In genomic region chr19:10420444-10421239, GRCh38 we compare ENCODE assay signal across 1 cellular context.
TF ChIP-seq lines count a peak whose summit lies in the region.

TSS of gene PDE4A (plus strand) at chr19:10420538. CDS start at chr19:10420765, 227 bp downstream.

TF ChIP-seq in GM12878, 131 proteins besides CTCF, POLR2A, EP300 and RAD21 (continued from another document and continues in another):
- TF ChIP-seq, protein P1, sequence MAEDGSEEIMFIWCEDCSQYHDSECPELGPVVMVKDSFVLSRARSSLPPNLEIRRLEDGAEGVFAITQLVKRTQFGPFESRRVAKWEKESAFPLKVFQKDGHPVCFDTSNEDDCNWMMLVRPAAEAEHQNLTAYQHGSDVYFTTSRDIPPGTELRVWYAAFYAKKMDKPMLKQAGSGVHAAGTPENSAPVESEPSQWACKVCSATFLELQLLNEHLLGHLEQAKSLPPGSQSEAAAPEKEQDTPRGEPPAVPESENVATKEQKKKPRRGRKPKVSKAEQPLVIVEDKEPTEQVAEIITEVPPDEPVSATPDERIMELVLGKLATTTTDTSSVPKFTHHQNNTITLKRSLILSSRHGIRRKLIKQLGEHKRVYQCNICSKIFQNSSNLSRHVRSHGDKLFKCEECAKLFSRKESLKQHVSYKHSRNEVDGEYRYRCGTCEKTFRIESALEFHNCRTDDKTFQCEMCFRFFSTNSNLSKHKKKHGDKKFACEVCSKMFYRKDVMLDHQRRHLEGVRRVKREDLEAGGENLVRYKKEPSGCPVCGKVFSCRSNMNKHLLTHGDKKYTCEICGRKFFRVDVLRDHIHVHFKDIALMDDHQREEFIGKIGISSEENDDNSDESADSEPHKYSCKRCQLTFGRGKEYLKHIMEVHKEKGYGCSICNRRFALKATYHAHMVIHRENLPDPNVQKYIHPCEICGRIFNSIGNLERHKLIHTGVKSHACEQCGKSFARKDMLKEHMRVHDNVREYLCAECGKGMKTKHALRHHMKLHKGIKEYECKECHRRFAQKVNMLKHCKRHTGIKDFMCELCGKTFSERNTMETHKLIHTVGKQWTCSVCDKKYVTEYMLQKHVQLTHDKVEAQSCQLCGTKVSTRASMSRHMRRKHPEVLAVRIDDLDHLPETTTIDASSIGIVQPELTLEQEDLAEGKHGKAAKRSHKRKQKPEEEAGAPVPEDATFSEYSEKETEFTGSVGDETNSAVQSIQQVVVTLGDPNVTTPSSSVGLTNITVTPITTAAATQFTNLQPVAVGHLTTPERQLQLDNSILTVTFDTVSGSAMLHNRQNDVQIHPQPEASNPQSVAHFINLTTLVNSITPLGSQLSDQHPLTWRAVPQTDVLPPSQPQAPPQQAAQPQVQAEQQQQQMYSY (CRISPR knock-in tag; IDR thresholded peaks at IDR 0.05), result no peak
- TF ChIP-seq RFX5 (IDR thresholded peaks at IDR 0.05; ENCODE audit: low read depth, low read length) (no peak), STAT3 (IDR thresholded peaks at IDR 0.05; ENCODE audit: low read depth, low read length) (no peak), CEBPZ (IDR thresholded peaks at IDR 0.05; ENCODE audit: low read depth, low read length) (no peak), ZNF217 (IDR thresholded peaks at IDR 0.05) (0 out of 2 replicates have a peak, but pooled peaks have one; percentile 36), ZSCAN29 (IDR thresholded peaks at IDR 0.05) (no peak), STAT1 (conservative IDR thresholded peaks at IDR 0.05) (no peak), LARP7 (IDR thresholded peaks at IDR 0.05) (peak; percentile 39; the same call in 1 of the 2 replicates), NFIC (IDR thresholded peaks at IDR 0.05; ENCODE audit: low read depth, low read length) (no peak), POU2F2 (IDR thresholded peaks at IDR 0.05; ENCODE audit: borderline replicate concordance, low read depth, low read length) (no peak), JUNB (IDR thresholded peaks at IDR 0.05) (no peak), BCL11A (IDR thresholded peaks at IDR 0.05; ENCODE audit: low read depth, low read length) (no peak), IRF4 (IDR thresholded peaks at IDR 0.05; ENCODE audit: low read depth, low read length) (no peak), RUNX3 (IDR thresholded peaks at IDR 0.05; ENCODE audit: low read length) (no peak), KLF5 (IDR thresholded peaks at IDR 0.05; ENCODE audit: partially characterized antibody) (no peak), MYC (IDR thresholded peaks at IDR 0.05; ENCODE audit: insufficient read depth, insufficient read length, insufficient replicate concordance, low read length, severe bottlenecking) (peak; percentile 49), BMI1 (IDR thresholded peaks at IDR 0.05; ENCODE audit: borderline replicate concordance) (no peak), TARDBP (IDR thresholded peaks at IDR 0.05; ENCODE audit: borderline replicate concordance) (no peak), ASH2L (IDR thresholded peaks at IDR 0.05; ENCODE audit: borderline replicate concordance, low read depth) (no peak), BRCA1 (IDR thresholded peaks at IDR 0.05; ENCODE audit: low read depth, low read length) (no peak), YY1 (IDR thresholded peaks at IDR 0.05; ENCODE audit: low read depth, low read length) (peak; percentile 43; the same call in 1 of the 2 replicates), ZBED1 (IDR thresholded peaks at IDR 0.05; ENCODE audit: borderline replicate concordance) (no peak), GATAD2B (conservative IDR thresholded peaks at IDR 0.05; ENCODE audit: low read depth) (no peak; the same call in none of the 2 replicates), BACH1 (IDR thresholded peaks at IDR 0.05; ENCODE audit: borderline replicate concordance) (no peak), CEBPB (IDR thresholded peaks at IDR 0.05; ENCODE audit: borderline replicate concordance in 1 of 2, low read depth in 2 of 2, low read length in 2 of 2) (no peak), HDAC6 (IDR thresholded peaks at IDR 0.05; ENCODE audit: unreplicated experiment) (peak; percentile 99)
- TF ChIP-seq, protein P2, sequence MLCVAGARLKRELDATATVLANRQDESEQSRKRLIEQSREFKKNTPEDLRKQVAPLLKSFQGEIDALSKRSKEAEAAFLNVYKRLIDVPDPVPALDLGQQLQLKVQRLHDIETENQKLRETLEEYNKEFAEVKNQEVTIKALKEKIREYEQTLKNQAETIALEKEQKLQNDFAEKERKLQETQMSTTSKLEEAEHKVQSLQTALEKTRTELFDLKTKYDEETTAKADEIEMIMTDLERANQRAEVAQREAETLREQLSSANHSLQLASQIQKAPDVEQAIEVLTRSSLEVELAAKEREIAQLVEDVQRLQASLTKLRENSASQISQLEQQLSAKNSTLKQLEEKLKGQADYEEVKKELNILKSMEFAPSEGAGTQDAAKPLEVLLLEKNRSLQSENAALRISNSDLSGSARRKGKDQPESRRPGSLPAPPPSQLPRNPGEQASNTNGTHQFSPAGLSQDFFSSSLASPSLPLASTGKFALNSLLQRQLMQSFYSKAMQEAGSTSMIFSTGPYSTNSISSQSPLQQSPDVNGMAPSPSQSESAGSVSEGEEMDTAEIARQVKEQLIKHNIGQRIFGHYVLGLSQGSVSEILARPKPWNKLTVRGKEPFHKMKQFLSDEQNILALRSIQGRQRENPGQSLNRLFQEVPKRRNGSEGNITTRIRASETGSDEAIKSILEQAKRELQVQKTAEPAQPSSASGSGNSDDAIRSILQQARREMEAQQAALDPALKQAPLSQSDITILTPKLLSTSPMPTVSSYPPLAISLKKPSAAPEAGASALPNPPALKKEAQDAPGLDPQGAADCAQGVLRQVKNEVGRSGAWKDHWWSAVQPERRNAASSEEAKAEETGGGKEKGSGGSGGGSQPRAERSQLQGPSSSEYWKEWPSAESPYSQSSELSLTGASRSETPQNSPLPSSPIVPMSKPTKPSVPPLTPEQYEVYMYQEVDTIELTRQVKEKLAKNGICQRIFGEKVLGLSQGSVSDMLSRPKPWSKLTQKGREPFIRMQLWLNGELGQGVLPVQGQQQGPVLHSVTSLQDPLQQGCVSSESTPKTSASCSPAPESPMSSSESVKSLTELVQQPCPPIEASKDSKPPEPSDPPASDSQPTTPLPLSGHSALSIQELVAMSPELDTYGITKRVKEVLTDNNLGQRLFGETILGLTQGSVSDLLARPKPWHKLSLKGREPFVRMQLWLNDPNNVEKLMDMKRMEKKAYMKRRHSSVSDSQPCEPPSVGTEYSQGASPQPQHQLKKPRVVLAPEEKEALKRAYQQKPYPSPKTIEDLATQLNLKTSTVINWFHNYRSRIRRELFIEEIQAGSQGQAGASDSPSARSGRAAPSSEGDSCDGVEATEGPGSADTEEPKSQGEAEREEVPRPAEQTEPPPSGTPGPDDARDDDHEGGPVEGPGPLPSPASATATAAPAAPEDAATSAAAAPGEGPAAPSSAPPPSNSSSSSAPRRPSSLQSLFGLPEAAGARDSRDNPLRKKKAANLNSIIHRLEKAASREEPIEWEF (IDR thresholded peaks at IDR 0.05; ENCODE audit: insufficient replicate concordance, low read depth, low read length), result no peak
- TF ChIP-seq, protein P3, sequence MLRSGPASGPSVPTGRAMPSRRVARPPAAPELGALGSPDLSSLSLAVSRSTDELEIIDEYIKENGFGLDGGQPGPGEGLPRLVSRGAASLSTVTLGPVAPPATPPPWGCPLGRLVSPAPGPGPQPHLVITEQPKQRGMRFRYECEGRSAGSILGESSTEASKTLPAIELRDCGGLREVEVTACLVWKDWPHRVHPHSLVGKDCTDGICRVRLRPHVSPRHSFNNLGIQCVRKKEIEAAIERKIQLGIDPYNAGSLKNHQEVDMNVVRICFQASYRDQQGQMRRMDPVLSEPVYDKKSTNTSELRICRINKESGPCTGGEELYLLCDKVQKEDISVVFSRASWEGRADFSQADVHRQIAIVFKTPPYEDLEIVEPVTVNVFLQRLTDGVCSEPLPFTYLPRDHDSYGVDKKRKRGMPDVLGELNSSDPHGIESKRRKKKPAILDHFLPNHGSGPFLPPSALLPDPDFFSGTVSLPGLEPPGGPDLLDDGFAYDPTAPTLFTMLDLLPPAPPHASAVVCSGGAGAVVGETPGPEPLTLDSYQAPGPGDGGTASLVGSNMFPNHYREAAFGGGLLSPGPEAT (IDR thresholded peaks at IDR 0.05; ENCODE audit: low read depth), result no peak
- TF ChIP-seq, protein P4, sequence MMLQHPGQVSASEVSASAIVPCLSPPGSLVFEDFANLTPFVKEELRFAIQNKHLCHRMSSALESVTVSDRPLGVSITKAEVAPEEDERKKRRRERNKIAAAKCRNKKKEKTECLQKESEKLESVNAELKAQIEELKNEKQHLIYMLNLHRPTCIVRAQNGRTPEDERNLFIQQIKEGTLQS (IDR thresholded peaks at IDR 0.05; ENCODE audit: borderline replicate concordance, extremely low read depth, low read depth, low read length), result no peak
- TF ChIP-seq, protein P5, sequence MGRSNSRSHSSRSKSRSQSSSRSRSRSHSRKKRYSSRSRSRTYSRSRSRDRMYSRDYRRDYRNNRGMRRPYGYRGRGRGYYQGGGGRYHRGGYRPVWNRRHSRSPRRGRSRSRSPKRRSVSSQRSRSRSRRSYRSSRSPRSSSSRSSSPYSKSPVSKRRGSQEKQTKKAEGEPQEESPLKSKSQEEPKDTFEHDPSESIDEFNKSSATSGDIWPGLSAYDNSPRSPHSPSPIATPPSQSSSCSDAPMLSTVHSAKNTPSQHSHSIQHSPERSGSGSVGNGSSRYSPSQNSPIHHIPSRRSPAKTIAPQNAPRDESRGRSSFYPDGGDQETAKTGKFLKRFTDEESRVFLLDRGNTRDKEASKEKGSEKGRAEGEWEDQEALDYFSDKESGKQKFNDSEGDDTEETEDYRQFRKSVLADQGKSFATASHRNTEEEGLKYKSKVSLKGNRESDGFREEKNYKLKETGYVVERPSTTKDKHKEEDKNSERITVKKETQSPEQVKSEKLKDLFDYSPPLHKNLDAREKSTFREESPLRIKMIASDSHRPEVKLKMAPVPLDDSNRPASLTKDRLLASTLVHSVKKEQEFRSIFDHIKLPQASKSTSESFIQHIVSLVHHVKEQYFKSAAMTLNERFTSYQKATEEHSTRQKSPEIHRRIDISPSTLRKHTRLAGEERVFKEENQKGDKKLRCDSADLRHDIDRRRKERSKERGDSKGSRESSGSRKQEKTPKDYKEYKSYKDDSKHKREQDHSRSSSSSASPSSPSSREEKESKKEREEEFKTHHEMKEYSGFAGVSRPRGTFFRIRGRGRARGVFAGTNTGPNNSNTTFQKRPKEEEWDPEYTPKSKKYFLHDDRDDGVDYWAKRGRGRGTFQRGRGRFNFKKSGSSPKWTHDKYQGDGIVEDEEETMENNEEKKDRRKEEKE (IDR thresholded peaks at IDR 0.05), result no peak
- TF ChIP-seq, protein P6, sequence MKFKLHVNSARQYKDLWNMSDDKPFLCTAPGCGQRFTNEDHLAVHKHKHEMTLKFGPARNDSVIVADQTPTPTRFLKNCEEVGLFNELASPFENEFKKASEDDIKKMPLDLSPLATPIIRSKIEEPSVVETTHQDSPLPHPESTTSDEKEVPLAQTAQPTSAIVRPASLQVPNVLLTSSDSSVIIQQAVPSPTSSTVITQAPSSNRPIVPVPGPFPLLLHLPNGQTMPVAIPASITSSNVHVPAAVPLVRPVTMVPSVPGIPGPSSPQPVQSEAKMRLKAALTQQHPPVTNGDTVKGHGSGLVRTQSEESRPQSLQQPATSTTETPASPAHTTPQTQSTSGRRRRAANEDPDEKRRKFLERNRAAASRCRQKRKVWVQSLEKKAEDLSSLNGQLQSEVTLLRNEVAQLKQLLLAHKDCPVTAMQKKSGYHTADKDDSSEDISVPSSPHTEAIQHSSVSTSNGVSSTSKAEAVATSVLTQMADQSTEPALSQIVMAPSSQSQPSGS (IDR thresholded peaks at IDR 0.05; ENCODE audit: low read length), result no peak
- TF ChIP-seq, protein P7, sequence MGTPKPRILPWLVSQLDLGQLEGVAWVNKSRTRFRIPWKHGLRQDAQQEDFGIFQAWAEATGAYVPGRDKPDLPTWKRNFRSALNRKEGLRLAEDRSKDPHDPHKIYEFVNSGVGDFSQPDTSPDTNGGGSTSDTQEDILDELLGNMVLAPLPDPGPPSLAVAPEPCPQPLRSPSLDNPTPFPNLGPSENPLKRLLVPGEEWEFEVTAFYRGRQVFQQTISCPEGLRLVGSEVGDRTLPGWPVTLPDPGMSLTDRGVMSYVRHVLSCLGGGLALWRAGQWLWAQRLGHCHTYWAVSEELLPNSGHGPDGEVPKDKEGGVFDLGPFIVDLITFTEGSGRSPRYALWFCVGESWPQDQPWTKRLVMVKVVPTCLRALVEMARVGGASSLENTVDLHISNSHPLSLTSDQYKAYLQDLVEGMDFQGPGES (IDR thresholded peaks at IDR 0.05), result no peak
- TF ChIP-seq, protein P8, sequence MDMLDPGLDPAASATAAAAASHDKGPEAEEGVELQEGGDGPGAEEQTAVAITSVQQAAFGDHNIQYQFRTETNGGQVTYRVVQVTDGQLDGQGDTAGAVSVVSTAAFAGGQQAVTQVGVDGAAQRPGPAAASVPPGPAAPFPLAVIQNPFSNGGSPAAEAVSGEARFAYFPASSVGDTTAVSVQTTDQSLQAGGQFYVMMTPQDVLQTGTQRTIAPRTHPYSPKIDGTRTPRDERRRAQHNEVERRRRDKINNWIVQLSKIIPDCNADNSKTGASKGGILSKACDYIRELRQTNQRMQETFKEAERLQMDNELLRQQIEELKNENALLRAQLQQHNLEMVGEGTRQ (IDR thresholded peaks at IDR 0.05; ENCODE audit: borderline replicate concordance, low read depth, low read length), result no peak
- TF ChIP-seq, protein P9, sequence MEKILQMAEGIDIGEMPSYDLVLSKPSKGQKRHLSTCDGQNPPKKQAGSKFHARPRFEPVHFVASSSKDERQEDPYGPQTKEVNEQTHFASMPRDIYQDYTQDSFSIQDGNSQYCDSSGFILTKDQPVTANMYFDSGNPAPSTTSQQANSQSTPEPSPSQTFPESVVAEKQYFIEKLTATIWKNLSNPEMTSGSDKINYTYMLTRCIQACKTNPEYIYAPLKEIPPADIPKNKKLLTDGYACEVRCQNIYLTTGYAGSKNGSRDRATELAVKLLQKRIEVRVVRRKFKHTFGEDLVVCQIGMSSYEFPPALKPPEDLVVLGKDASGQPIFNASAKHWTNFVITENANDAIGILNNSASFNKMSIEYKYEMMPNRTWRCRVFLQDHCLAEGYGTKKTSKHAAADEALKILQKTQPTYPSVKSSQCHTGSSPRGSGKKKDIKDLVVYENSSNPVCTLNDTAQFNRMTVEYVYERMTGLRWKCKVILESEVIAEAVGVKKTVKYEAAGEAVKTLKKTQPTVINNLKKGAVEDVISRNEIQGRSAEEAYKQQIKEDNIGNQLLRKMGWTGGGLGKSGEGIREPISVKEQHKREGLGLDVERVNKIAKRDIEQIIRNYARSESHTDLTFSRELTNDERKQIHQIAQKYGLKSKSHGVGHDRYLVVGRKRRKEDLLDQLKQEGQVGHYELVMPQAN (conservative IDR thresholded peaks at IDR 0.05), result no peak; the same call in 1 of the 2 replicates
